In genomic region chr10:100516847-100517246, GRCh38 we compare ENCODE assay signal across 14 cellular contexts. TPM values are rescaled to one million over a fixed set of nuclear protein-coding genes. Genes with fewer than 3 reads are reported as not detected.
A peak's percentile ranks its signal among the peaks of the same experiment; 100 is the strongest.
DNase-seq lines count a peak whose midpoint lies in the region; ATAC-seq, FAIRE-seq and TF ChIP-seq lines count a peak whose summit lies in the region.
"Had no signal": no experiment of that assay in that cellular context is flagged by ENCODE, and none has a peak within 500 bp of the region (broad histone marks: within the 10 kb centered on the region; RNA-seq: fewer than 3 reads in every experiment).

No MANE protein-coding gene starts in this region.

- POLR2A ChIA-PET in AG04450 (lab: Yijun Ruan, JAX) = no interaction called here

- H3K9me3 Mint-ChIP-seq in stimulated activated effector memory CD8-positive, alpha-beta T cell treated with anti-CD3 and anti-CD28 coated beads, Interleukin-12 subunit alpha, Interleukin-12 subunit beta, amount 100 ng/mL, for 72 hours = no peaks in the 10 kb centered on the region

- 0 out of 2 replicates have a peak, but pooled peaks have one; percentile 24 for TF ChIP-seq CTCF in AG04450 (IDR thresholded peaks at IDR 0.05; ENCODE audit: low read depth, low read length)

- no peak overlapping the region for H3K4me3 Mint-ChIP-seq in stimulated activated effector memory CD8-positive, alpha-beta T cell treated with anti-CD3 and anti-CD28 coated beads, Interleukin-12 subunit alpha, Interleukin-12 subunit beta, amount 100 ng/mL, for 72 hours

- CTCF ChIA-PET in AG04450 (lab: Charles Lee) = interaction anchor here (0.6 to 8.5 kb wide), 7 partner anchors 8 to 363 kb away, joined by 3 to 137 read pairs (median 31); no protein-coding TSS in a partner anchor

- peaks cover 27% of the 10 kb centered on the region for H3K4me1 Mint-ChIP-seq in stimulated activated effector memory CD8-positive, alpha-beta T cell treated with anti-CD3 and anti-CD28 coated beads, Interleukin-12 subunit alpha, Interleukin-12 subunit beta, amount 100 ng/mL, for 72 hours

- H3K27ac Mint-ChIP-seq in stimulated activated effector memory CD8-positive, alpha-beta T cell treated with anti-CD3 and anti-CD28 coated beads, Interleukin-12 subunit alpha, Interleukin-12 subunit beta, amount 100 ng/mL, for 72 hours = no peak overlapping the region

- no peaks in the 10 kb centered on the region for H3K27me3 ChIP-seq in AG04450 (ENCODE audit: control insufficient read depth, insufficient read depth, low read length)
- peaks cover 18% of the 10 kb centered on the region for H3K27me3 ChIP-seq in H7 (ENCODE audit: control insufficient read depth, insufficient read depth, low read length)

- H3K36me3 ChIP-seq in H7 (replicated peaks; ENCODE audit: control insufficient read depth, insufficient read depth, low read length) = no peaks in the 10 kb centered on the region

- peak; percentile 90 for FAIRE-seq in islet of Langerhans (lab: Jason Lieb, UNC)
- FAIRE-seq: TTC549 had no signal

- no peaks in the 10 kb centered on the region for H3K9me3 ChIP-seq in AG04450 (ENCODE audit: control insufficient read depth, insufficient read depth, low read length)
- H3K9me3 ChIP-seq: spleen had no signal

- H3K36me3 Mint-ChIP-seq in stimulated activated effector memory CD8-positive, alpha-beta T cell treated with anti-CD3 and anti-CD28 coated beads, Interleukin-12 subunit alpha, Interleukin-12 subunit beta, amount 100 ng/mL, for 72 hours = peaks cover 55% of the 10 kb centered on the region

- no peak overlapping the region for H3K27ac ChIP-seq in AG04450 (ENCODE audit: low read depth, low read length)
- H3K27ac ChIP-seq: spleen had no signal

- DNase-seq in AG04450 (ENCODE audit: low read depth, low spot score) (no peak), H7 (peak; percentile 61), RPMI8226 (peak; percentile 13), dedifferentiated amniotic fluid mesenchymal stem cell (ENCODE audit: extremely low spot score) (no peak)
- DNase-seq in stimulated activated effector memory CD8-positive, alpha-beta T cell treated with anti-CD3 and anti-CD28 coated beads, Interleukin-12 subunit alpha, Interleukin-12 subunit beta, amount 100 ng/mL, for 72 hours (ENCODE audit: low spot score in 2 of 2) = no peak
- DNase-seq: NK-92 treated with Interleukin-12 subunit alpha and Interleukin-12 subunit beta, amount 100 ng/mL, for 24 hours; spleen had no signal

- ATAC-seq in GM21526 (IDR thresholded peaks at IDR 0.05; ENCODE audit: low FRiP score, unreplicated experiment) = no peak
- ATAC-seq in HG03439 (IDR thresholded peaks at IDR 0.05; ENCODE audit: unreplicated experiment) = no peak
- no peak for ATAC-seq in stimulated activated effector memory CD8-positive, alpha-beta T cell treated with anti-CD3 and anti-CD28 coated beads, Interleukin-12 subunit alpha, Interleukin-12 subunit beta, amount 100 ng/mL, for 72 hours

- H3K4me3 ChIP-seq in AG04450 (ENCODE audit: low read depth, low read length) (no peak overlapping the region), H7 (ENCODE audit: insufficient read depth, low read depth, low read length) (no peak overlapping the region)
- H3K4me3 ChIP-seq: spleen had no signal

RNA-seq across cellular contexts. Expression of gene SEC31B, which starts 2.8 kb away (rescaled TPM):
- 4.3 and 4.8 TPM in 2 replicates for polyA plus RNA-seq in AG04450 (2011; rRNA removed)
- polyA minus RNA-seq in AG04450 (2011; rRNA and poly(A)+ RNA removed) = 4.2 TPM in 2 replicates
- 1.3 and 3.2 TPM in 2 replicates for total RNA-seq in H7 (2014; rRNA removed; shearing (Covaris generic))

RNA-seq across cellular contexts. Expression of gene NDUFB8, which starts 12.8 kb away (rescaled TPM):
- polyA plus RNA-seq in AG04450 (2011; rRNA removed) = 204 and 211 TPM in 2 replicates
- polyA minus RNA-seq in AG04450 (2011; rRNA and poly(A)+ RNA removed) = 94.8 and 112 TPM in 2 replicates
- total RNA-seq in H7 (2014; rRNA removed; shearing (Covaris generic)) = 206 and 222 TPM in 2 replicates

RNA-seq across cellular contexts. Expression of gene HIF1AN, which starts 18.9 kb away (rescaled TPM):
- 29.7 and 31.0 TPM in 2 replicates for polyA plus RNA-seq in AG04450 (2011; rRNA removed)
- polyA minus RNA-seq in AG04450 (2011; rRNA and poly(A)+ RNA removed) = 23.0 and 28.0 TPM in 2 replicates
- 8.1 and 10.0 TPM in 2 replicates for total RNA-seq in H7 (2014; rRNA removed; shearing (Covaris generic))

RNA-seq across cellular contexts. Expression of gene WNT8B, which starts 54.0 kb away (rescaled TPM):
- polyA plus RNA-seq in AG04450 (2011; rRNA removed) = not detected in 2 replicates
- not detected in 2 replicates for polyA minus RNA-seq in AG04450 (2011; rRNA and poly(A)+ RNA removed)
- total RNA-seq in H7 (2014; rRNA removed; shearing (Covaris generic)) = 0.10 and 0.37 TPM in 2 replicates
- total RNA-seq: cerebellum, glomerular endothelial cell, mucosa of gallbladder, spleen had no signal

Comparison
In these comparisons a context has a peak if more than half of its experiments do, and no peak if none do; other contexts are left out.
1. DNase-seq: peak in H7 (single experiment) and RPMI8226 (single experiment); none in AG04450 (single experiment), dedifferentiated amniotic fluid mesenchymal stem cell (single experiment) and stimulated activated effector memory CD8-positive, alpha-beta T cell treated with anti-CD3 and anti-CD28 coated beads, Interleukin-12 subunit alpha, Interleukin-12 subunit beta, amount 100 ng/mL, for 72 hours (0 of 2).